In genomic region chr4:133534224-133534623, GRCh38 we compare ENCODE assay signal across 4 cellular contexts.
DNase-seq lines count a peak whose midpoint lies in the region; FAIRE-seq and TF ChIP-seq lines count a peak whose summit lies in the region.
"Not testable (repeated sequence)": the region's sequence is repeated elsewhere in the genome, so short reads cannot be mapped to it uniquely, and the experiment has no call there.

No MANE protein-coding gene starts in this region.

- H4K8ac ChIP-seq in mesendoderm (ENCODE audit: low read depth, low read length), result not testable (repeated sequence)

- H3K27ac Mint-ChIP-seq in HFFc6, result not testable (repeated sequence)

- not testable (repeated sequence) for H3K4me3 ChIP-seq in OCI-LY1 (ENCODE audit: low read depth, low read length, poor library complexity, severe bottlenecking); mesendoderm (ENCODE audit: low read length)

- not testable (repeated sequence) for H2BK15ac ChIP-seq in mesendoderm (replicated peaks; ENCODE audit: low read depth)

- not testable (repeated sequence) for H3K79me1 ChIP-seq in mesendoderm (ENCODE audit: low read length)

- DNase-seq in H54 (ENCODE audit: insufficient read length, low spot score); HFFc6: not testable (repeated sequence)
- peak; percentile 61 for DNase-seq in mesendoderm

- H3K18ac ChIP-seq in mesendoderm (ENCODE audit: low read length), result not testable (repeated sequence)

- H3K4me1 ChIP-seq in OCI-LY1 (ENCODE audit: insufficient read depth, low read length, severe bottlenecking), result peaks cover 33% of the 10 kb centered on the region
- H3K4me1 ChIP-seq in mesendoderm (ENCODE audit: control insufficient read depth, low read depth, low read length), result not testable (repeated sequence)

- H3K36me3 ChIP-seq in OCI-LY1 (ENCODE audit: insufficient read depth, low read length); mesendoderm (ENCODE audit: control insufficient read depth, insufficient read depth, low read length): not testable (repeated sequence)

- not testable (repeated sequence) for H2BK5ac ChIP-seq in mesendoderm (ENCODE audit: low read length)

- H3K56ac ChIP-seq in mesendoderm (ENCODE audit: low read length), result not testable (repeated sequence)

- not testable (repeated sequence) for H3F3A ChIP-seq in OCI-LY1 (ENCODE audit: insufficient read depth, low read length)

- H3K27me3 ChIP-seq in OCI-LY1 (ENCODE audit: insufficient read depth, low read length); mesendoderm (ENCODE audit: insufficient read depth, low read length, poor library complexity): not testable (repeated sequence)

- H3K4ac ChIP-seq in mesendoderm (ENCODE audit: low read depth, low read length), result not testable (repeated sequence)

- H3K23ac ChIP-seq in mesendoderm (ENCODE audit: low read length), result not testable (repeated sequence)

- not testable (repeated sequence) for TF ChIP-seq CTCF in HFFc6 (IDR thresholded peaks at IDR 0.05); OCI-LY1 (IDR thresholded peaks at IDR 0.05; ENCODE audit: low read length)

- not testable (repeated sequence) for H3K79me2 ChIP-seq in OCI-LY1 (ENCODE audit: insufficient read depth, low read length); mesendoderm (ENCODE audit: control insufficient read depth, insufficient read depth, low read length)

- H2AK5ac ChIP-seq in mesendoderm (ENCODE audit: low read length), result not testable (repeated sequence)

- 0 out of 2 replicates have a peak, but pooled peaks have one; percentile 14 for TF ChIP-seq POLR2A in H54 (IDR thresholded peaks at IDR 0.05; ENCODE audit: low read depth, low read length)

- not testable (repeated sequence) for H3K27me3 Mint-ChIP-seq in HFFc6 (ENCODE audit: insufficient read depth)

- peak overlapping the region; percentile 19; the same call in 1 of the 2 replicates for H3K4me3 Mint-ChIP-seq in HFFc6

- FAIRE-seq in H54 (lab: Jason Lieb, UNC), result not testable (repeated sequence)

- peak overlapping the region; percentile 78; the same call in 1 of the 2 replicates for H2AFZ ChIP-seq in OCI-LY1 (ENCODE audit: low read length)

- not testable (repeated sequence) for H3K9ac ChIP-seq in OCI-LY1 (ENCODE audit: low read length); mesendoderm (ENCODE audit: low read length)

- not testable (repeated sequence) for H3K4me1 Mint-ChIP-seq in HFFc6 (ENCODE audit: low read depth)

- H3K9me2 ChIP-seq in OCI-LY1 (ENCODE audit: low read depth, low read length), result not testable (repeated sequence)

- H2BK120ac ChIP-seq in mesendoderm (ENCODE audit: low read depth, low read length), result not testable (repeated sequence)

- not testable (repeated sequence) for H3K9me3 Mint-ChIP-seq in HFFc6

- H3K36me3 Mint-ChIP-seq in HFFc6 (ENCODE audit: low read depth), result not testable (repeated sequence)

- not testable (repeated sequence) for H3K9me3 ChIP-seq in OCI-LY1 (ENCODE audit: low read length)

- not testable (repeated sequence) for H4K5ac ChIP-seq in mesendoderm (ENCODE audit: low read length)

- WGBS in mesendoderm (ENCODE audit: extremely low coverage, insufficient coverage, low lambda C conversion rate), result no CpG with 5 or more reads among the region's 6 CpGs

- peak overlapping the region; percentile 53 for H3K4me2 ChIP-seq in OCI-LY1 (ENCODE audit: low read length)
- H3K4me2 ChIP-seq in mesendoderm (ENCODE audit: low read length), result not testable (repeated sequence)

- not testable (repeated sequence) for H3K27ac ChIP-seq in OCI-LY1 (ENCODE audit: low read depth, low read length, poor library complexity, severe bottlenecking); mesendoderm (ENCODE audit: low read depth, low read length)

- not testable (repeated sequence) for H4K20me1 ChIP-seq in OCI-LY1 (ENCODE audit: insufficient read depth, low read length)
